Comparison of ENCODE assay signal across 1 cellular context in the genomic region with DNA sequence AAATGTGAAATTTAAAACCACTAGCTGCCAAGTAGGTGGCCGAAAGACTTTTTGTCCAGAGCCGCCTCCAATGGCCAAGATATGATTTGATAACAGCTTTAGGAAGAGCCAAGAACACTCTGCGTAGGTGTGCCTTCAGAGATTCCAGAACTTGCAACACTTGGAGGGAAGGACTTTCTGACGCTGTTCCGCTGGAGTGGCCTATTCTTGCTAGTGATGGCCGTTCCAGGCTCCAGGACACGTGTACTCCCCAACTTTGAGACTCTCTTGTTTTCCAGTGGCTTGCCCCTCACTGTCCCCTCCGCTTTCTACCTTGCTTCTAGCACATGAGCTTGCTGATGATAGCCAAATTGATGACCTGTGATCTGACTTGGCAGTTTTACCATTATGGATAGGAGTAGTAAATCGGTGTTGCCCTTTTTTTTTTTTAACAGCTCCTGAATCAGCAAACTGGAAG.
TF ChIP-seq lines count a peak whose summit lies in the region.

No MANE protein-coding gene starts in this region.

TF ChIP-seq in K562, 482 proteins besides CTCF, POLR2A, EP300 and RAD21 (continued from another document):
- TF ChIP-seq FOXK2 (conservative IDR thresholded peaks at IDR 0.05 in 1 of 2, IDR thresholded peaks at IDR 0.05 in 1 of 2; ENCODE audit: low read depth in 2 of 2): peak; percentile 60 to 65; a peak in 3 of 4 replicates
- no peak for TF ChIP-seq ATF1 (CRISPR knock-in tag; IDR thresholded peaks at IDR 0.05)
- no peak for TF ChIP-seq ATF1 (tag; IDR thresholded peaks at IDR 0.05)
